13 cellular contexts compared by ENCODE assay signal in genomic region chr6:112153926-112154621, GRCh38.
DNase-seq lines count a peak whose midpoint lies in the region; ATAC-seq and TF ChIP-seq lines count a peak whose summit lies in the region.
"Had no signal": no experiment of that assay in that cellular context is flagged by ENCODE, and none has a peak within 500 bp of the region (broad histone marks: within the 10 kb centered on the region; RNA-seq: fewer than 3 reads in every experiment).

No MANE protein-coding gene starts in this region.

- no peaks in the 10 kb centered on the region for H4K20me1 ChIP-seq in PC-3 (ENCODE audit: low read length)

- CTCF ChIA-PET in PC-3 (lab: Charles Lee), result no interaction called here

- no peaks in the 10 kb centered on the region for H3K9me2 ChIP-seq in PC-3 (replicated peaks; ENCODE audit: low read length)

- intact Hi-C loops in PC-3 (cut with micrococcal nuclease), result no loop called here

- H3K36me3 ChIP-seq in PC-3 (ENCODE audit: low read depth, low read length), result no peaks in the 10 kb centered on the region
- H3K36me3 ChIP-seq: thyroid gland had no signal

- no peaks in the 10 kb centered on the region for H3K79me2 ChIP-seq in PC-3 (ENCODE audit: low read length)

- BruUV-seq in PC-3 (replicated peaks; lab: Mats Ljungman, UMichigan), result no TSS peak

- H3K27me3 ChIP-seq in PC-3 (ENCODE audit: low read length), result no peaks in the 10 kb centered on the region
- H3K27me3 ChIP-seq: ascending aorta, thyroid gland had no signal

- H3K27ac ChIP-seq in PC-3 (ENCODE audit: low read length), result no peak overlapping the region
- H3K27ac ChIP-seq: ascending aorta, thyroid gland had no signal

- peaks cover 18% of the 10 kb centered on the region for H3K4me1 Mint-ChIP-seq in stimulated activated naive CD8-positive, alpha-beta T cell treated with anti-CD3 and anti-CD28 coated beads, Interleukin-15, amount 100 ng/mL, for 72 hours

- H3K4me2 ChIP-seq in PC-3 (ENCODE audit: low read length), result no peak overlapping the region

- H2AFZ ChIP-seq in PC-3 (ENCODE audit: low read length), result no peak overlapping the region

- H3K9ac ChIP-seq in PC-3 (ENCODE audit: low read length), result no peak overlapping the region

- H3K9me3 ChIP-seq in PC-3 (ENCODE audit: low read length), result no peaks in the 10 kb centered on the region
- H3K9me3 ChIP-seq: ascending aorta, thyroid gland had no signal

- H3K4me3 ChIP-seq in PC-3 (ENCODE audit: low read length) (no peak overlapping the region), foreskin fibroblast (ENCODE audit: low read depth in 1 of 2, low read length in 2 of 2) (no peak overlapping the region)
- H3K4me3 ChIP-seq: ascending aorta, thyroid gland had no signal

- POLR2A ChIA-PET in PC-3 (lab: Charles Lee; ENCODE audit: unreplicated experiment), result interaction anchor here (0.6 kb wide), 1 partner anchor 530 kb away, joined by 3 read pairs; no protein-coding TSS in a partner anchor

- no peak overlapping the region for H3K27ac Mint-ChIP-seq in stimulated activated naive CD8-positive, alpha-beta T cell treated with anti-CD3 and anti-CD28 coated beads, Interleukin-15, amount 100 ng/mL, for 72 hours
- H3K27ac Mint-ChIP-seq: CD8-positive, alpha-beta memory T cell had no signal

- no peaks in the 10 kb centered on the region for H3K9me3 Mint-ChIP-seq in stimulated activated naive CD8-positive, alpha-beta T cell treated with anti-CD3 and anti-CD28 coated beads, Interleukin-15, amount 100 ng/mL, for 72 hours
- H3K9me3 Mint-ChIP-seq: CD8-positive, alpha-beta memory T cell had no signal

- DNase-seq in stimulated activated naive CD8-positive, alpha-beta T cell treated with anti-CD3 and anti-CD28 coated beads, Interleukin-15, Interleukin-2, amounts not matched to agents 100 U/mL and 50 U/mL, for 24 hours, result no peak
- no peak for DNase-seq in stimulated activated naive CD8-positive, alpha-beta T cell treated with anti-CD3 and anti-CD28 coated beads, Interleukin-15, amount 100 ng/mL, for 72 hours
- DNase-seq in PC-3 (peak; percentile 48), foreskin fibroblast (peak; percentile 44 to 85), GM10266 (ENCODE audit: extremely low spot score) (no peak), GF-D8 (lab: John Stamatoyannopoulos, UW) (no peak)
- no peak for DNase-seq in stimulated activated naive CD4-positive, alpha-beta T cell treated with Interleukin-2 at 50 U/mL for 16 hours (lab: John Stamatoyannopoulos, UW)
- DNase-seq: CD8-positive, alpha-beta memory T cell; head of caudate nucleus; KBM-7; thyroid gland had no signal

- peaks cover 13% of the 10 kb centered on the region for H3K27me3 Mint-ChIP-seq in stimulated activated naive CD8-positive, alpha-beta T cell treated with anti-CD3 and anti-CD28 coated beads, Interleukin-15, amount 100 ng/mL, for 72 hours

- H3K4me1 ChIP-seq in PC-3 (ENCODE audit: insufficient read depth, low read length), result no peaks in the 10 kb centered on the region; the same call in 1 of the 2 replicates
- H3K4me1 ChIP-seq: ascending aorta, thyroid gland had no signal

- H3K4me3 Mint-ChIP-seq in stimulated activated naive CD8-positive, alpha-beta T cell treated with anti-CD3 and anti-CD28 coated beads, Interleukin-15, amount 100 ng/mL, for 72 hours, result no peak overlapping the region
- H3K4me3 Mint-ChIP-seq: CD8-positive, alpha-beta memory T cell had no signal

- no peak for TF ChIP-seq CTCF in PC-3 (conservative IDR thresholded peaks at IDR 0.05; ENCODE audit: low read depth, low read length)
- no peak for TF ChIP-seq CTCF in foreskin fibroblast (IDR thresholded peaks at IDR 0.05; ENCODE audit: low read depth, low read length)
- no peak for TF ChIP-seq CTCF in GM10266 (IDR thresholded peaks at IDR 0.05; ENCODE audit: control insufficient read depth, insufficient read depth, low read depth, missing control alignments)

- ATAC-seq in stimulated activated naive CD8-positive, alpha-beta T cell treated with anti-CD3 and anti-CD28 coated beads, Interleukin-15, Interleukin-2, amounts not matched to agents 100 U/mL and 50 U/mL, for 24 hours, result peak; percentile 72
- ATAC-seq in stimulated activated naive CD8-positive, alpha-beta T cell treated with anti-CD3 and anti-CD28 coated beads, Interleukin-15, amount 100 ng/mL, for 72 hours, result no peak
- ATAC-seq in PC-3, result no peak; the same call in 1 of the 2 replicates
- ATAC-seq in HG03571 (IDR thresholded peaks at IDR 0.05; ENCODE audit: unreplicated experiment), result no peak

- no peaks in the 10 kb centered on the region for H3F3A ChIP-seq in PC-3 (ENCODE audit: low read length, unreplicated experiment)

Comparison
In these comparisons a context has a peak if more than half of its experiments do, and no peak if none do; other contexts are left out.
1. DNase-seq: peak in PC-3 (single experiment) and foreskin fibroblast (2 of 2); none in stimulated activated naive CD8-positive, alpha-beta T cell treated with anti-CD3 and anti-CD28 coated beads, Interleukin-15, Interleukin-2, amounts not matched to agents 100 U/mL and 50 U/mL, for 24 hours (single experiment), stimulated activated naive CD8-positive, alpha-beta T cell treated with anti-CD3 and anti-CD28 coated beads, Interleukin-15, amount 100 ng/mL, for 72 hours (0 of 2), stimulated activated naive CD4-positive, alpha-beta T cell treated with Interleukin-2 at 50 U/mL for 16 hours (single experiment), GM10266 (single experiment) and GF-D8 (single experiment).